Comparison of ENCODE assay signal across 16 cellular contexts in the genomic region with DNA sequence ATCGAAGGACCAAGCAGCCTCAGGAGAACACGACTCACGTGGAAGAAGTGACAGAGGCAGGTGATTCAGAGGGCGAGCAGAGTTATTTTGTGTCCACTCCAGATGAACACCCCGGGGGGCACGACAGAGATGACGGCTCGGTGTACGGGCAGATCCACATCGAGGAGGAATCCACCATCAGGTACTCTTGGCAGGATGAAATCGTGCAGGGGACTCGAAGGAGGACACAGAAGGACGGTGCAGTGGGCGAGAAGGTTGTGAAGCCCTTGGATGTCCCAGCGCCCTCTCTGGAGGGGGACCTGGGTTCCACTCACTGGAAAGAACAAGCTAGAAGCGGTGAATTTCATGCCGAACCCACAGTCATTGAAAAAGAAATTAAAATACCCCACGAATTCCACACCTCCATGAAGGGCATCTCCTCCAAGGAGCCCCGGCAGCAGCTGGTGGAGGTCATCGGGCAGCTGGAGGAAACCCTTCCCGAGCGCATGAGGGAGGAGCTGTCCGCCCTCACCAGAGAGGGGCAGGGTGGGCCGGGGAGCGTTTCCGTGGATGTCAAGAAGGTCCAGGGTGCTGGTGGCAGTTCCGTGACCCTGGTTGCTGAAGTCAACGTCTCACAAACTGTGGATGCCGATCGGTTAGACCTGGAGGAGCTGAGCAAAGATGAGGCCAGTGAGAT.
"Had no signal": no experiment of that assay in that cellular context is flagged by ENCODE, and none has a peak within 500 bp of the region (broad histone marks: within the 10 kb centered on the region; RNA-seq: fewer than 3 reads in every experiment).

No MANE protein-coding gene starts in this region.

- H3K27ac ChIP-seq: hepatocyte, prostate gland had no signal

- H3K27me3 ChIP-seq: hepatocyte had no signal

- H2AFZ ChIP-seq: hepatocyte had no signal

- H3K27me3 Mint-ChIP-seq: activated CD8-positive, alpha-beta memory T cell treated with anti-CD3 and anti-CD28 coated beads, Interleukin-2, amount 10 ng/mL, durations not matched to agents 7 days and 5 days; activated T-cell treated with anti-CD3 and anti-CD28 coated beads, Interleukin-2, amount 50 U/mL, for 24 hours; naive thymus-derived CD4-positive, alpha-beta T cell had no signal

- H3K4me1 Mint-ChIP-seq: naive thymus-derived CD4-positive, alpha-beta T cell had no signal

- H3K4me2 ChIP-seq: hepatocyte had no signal

- DNase-seq: activated CD4-positive, alpha-beta T cell treated with anti-CD3 and anti-CD28 coated beads, Interleukin-2, amount 50 U/mL, for 48 hours; activated CD8-positive, alpha-beta memory T cell treated with anti-CD3 and anti-CD28 coated beads, Interleukin-2, amount 10 ng/mL, durations not matched to agents 7 days and 5 days; activated T-cell treated with anti-CD3 and anti-CD28 coated beads, Interleukin-2, amount 50 U/mL, for 24 hours; midbrain; naive thymus-derived CD4-positive, alpha-beta T cell; nucleus accumbens; SIG-M5; stimulated activated CD4-positive, alpha-beta T cell treated with anti-CD3 and anti-CD28 coated beads, Interleukin-12 subunit alpha, Interleukin-12 subunit beta, amount 100 ng/mL, for 4 hours; trophoblast cell had no signal

- H3K4me3 ChIP-seq: hepatocyte, lung, prostate gland had no signal

- H3K9me3 ChIP-seq: prostate gland had no signal

- H3K27ac Mint-ChIP-seq: activated CD8-positive, alpha-beta memory T cell treated with anti-CD3 and anti-CD28 coated beads, Interleukin-2, amount 10 ng/mL, durations not matched to agents 7 days and 5 days; activated naive CD4-positive, alpha-beta T cell treated with anti-CD3 and anti-CD28 coated beads, Interleukin-2, amount 50 U/mL, for 72 hours; activated T-cell treated with anti-CD3 and anti-CD28 coated beads, Interleukin-2, amount 50 U/mL, for 24 hours; naive thymus-derived CD4-positive, alpha-beta T cell; T-helper 2 cell treated with Interferon-gamma antibody and Interleukin-4, amounts not matched to agents 5 μg/mL and 100 μg/mL, for 36 hours had no signal

- FAIRE-seq: bronchial epithelial cell had no signal

- H3K4me3 Mint-ChIP-seq: activated CD8-positive, alpha-beta memory T cell treated with anti-CD3 and anti-CD28 coated beads, Interleukin-2, amount 10 ng/mL, durations not matched to agents 7 days and 5 days; activated T-cell treated with anti-CD3 and anti-CD28 coated beads, Interleukin-2, amount 50 U/mL, for 24 hours; naive thymus-derived CD4-positive, alpha-beta T cell; T-helper 2 cell treated with Interferon-gamma antibody and Interleukin-4, amounts not matched to agents 5 μg/mL and 100 μg/mL, for 36 hours had no signal

- ATAC-seq: activated CD4-positive, CD25-positive, alpha-beta regulatory T cell treated with anti-CD3 and anti-CD28 coated beads, Interleukin-2, amount 50 U/mL, for 24 hours; activated CD8-positive, alpha-beta memory T cell treated with anti-CD3 and anti-CD28 coated beads, Interleukin-2, amount 10 ng/mL, durations not matched to agents 7 days and 5 days; activated naive CD4-positive, alpha-beta T cell treated with anti-CD3 and anti-CD28 coated beads, Interleukin-2, amount 50 U/mL, for 72 hours had no signal

- H3K36me3 ChIP-seq: prostate gland had no signal

- H3K9me3 Mint-ChIP-seq: activated naive CD4-positive, alpha-beta T cell treated with anti-CD3 and anti-CD28 coated beads, Interleukin-2, amount 50 U/mL, for 72 hours; activated T-cell treated with anti-CD3 and anti-CD28 coated beads, Interleukin-2, amount 50 U/mL, for 24 hours; naive thymus-derived CD4-positive, alpha-beta T cell; T-helper 2 cell treated with Interferon-gamma antibody and Interleukin-4, amounts not matched to agents 5 μg/mL and 100 μg/mL, for 36 hours had no signal

- H3K79me2 ChIP-seq: hepatocyte had no signal

- H3K36me3 Mint-ChIP-seq: activated CD8-positive, alpha-beta memory T cell treated with anti-CD3 and anti-CD28 coated beads, Interleukin-2, amount 10 ng/mL, durations not matched to agents 7 days and 5 days; activated naive CD4-positive, alpha-beta T cell treated with anti-CD3 and anti-CD28 coated beads, Interleukin-2, amount 50 U/mL, for 72 hours; naive thymus-derived CD4-positive, alpha-beta T cell had no signal

- H3K4me1 ChIP-seq: prostate gland had no signal
